In the genomic region with DNA sequence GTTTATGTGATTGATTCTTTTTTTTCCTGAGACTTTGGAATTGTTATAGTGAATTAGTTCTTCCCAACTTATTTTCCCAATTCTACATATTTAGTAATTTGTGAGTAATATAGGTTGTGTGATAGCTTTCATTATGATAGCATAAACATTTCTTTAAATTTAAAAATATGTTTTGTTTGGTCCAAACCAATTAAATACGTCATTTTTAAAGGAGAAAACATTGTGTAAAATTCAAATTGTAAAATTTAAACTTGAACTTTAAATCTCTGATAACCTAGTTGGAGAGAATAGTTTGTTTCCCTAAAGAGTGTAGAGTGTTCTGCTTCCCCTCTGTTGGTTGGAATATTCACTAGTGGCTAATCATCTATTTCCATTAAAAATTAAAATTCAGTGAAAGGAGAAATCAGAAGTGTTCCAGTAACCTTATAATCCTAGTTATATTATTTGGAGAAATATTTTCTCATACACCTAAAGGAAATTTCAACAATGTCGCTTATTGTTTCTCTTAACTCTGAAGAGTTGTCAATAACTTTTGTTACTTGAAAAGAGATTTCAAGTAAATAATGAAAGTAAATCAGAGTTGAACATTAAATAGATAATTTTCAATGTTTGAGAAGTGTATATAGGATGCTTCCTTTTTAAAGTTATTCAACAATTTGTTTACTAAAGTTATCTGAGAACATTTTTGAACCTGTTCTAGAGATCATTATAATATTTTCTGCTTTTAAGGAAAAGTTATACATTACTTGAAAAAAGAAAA, we compare ENCODE assay signal across 8 cellular contexts. TPM values are rescaled to one million over a fixed set of nuclear protein-coding genes. Genes with fewer than 3 reads are reported as not detected.
DNase-seq lines count a peak whose midpoint lies in the region; ATAC-seq and TF ChIP-seq lines count a peak whose summit lies in the region.
"Had no signal": no experiment of that assay in that cellular context is flagged by ENCODE, and none has a peak within 500 bp of the region (broad histone marks: within the 10 kb centered on the region; RNA-seq: fewer than 3 reads in every experiment).

No MANE protein-coding gene starts in this region.

- H3K27ac ChIP-seq in WERI-Rb-1 (peak overlapping the region; percentile 97), foreskin keratinocyte (peak overlapping the region; percentile 94), skeletal muscle tissue (ENCODE audit: low read depth, low read length) (peak overlapping the region; percentile 98)

- ATAC-seq in foreskin keratinocyte (no peak), left lobe of liver (no peak), HG02973 (IDR thresholded peaks at IDR 0.05; ENCODE audit: unreplicated experiment) (no peak), GM19463 (IDR thresholded peaks at IDR 0.05; ENCODE audit: unreplicated experiment) (no peak)

- DNase-seq in HAP-1 (ENCODE audit: low spot score in 2 of 2) (no peak), WERI-Rb-1 (no peak), foreskin keratinocyte (no peak), left lobe of liver (ENCODE audit: low spot score) (no peak)
- DNase-seq: NCI-H1930 had no signal

- in situ Hi-C loops in HAP-1 (cut with MboI; ENCODE audit: low sequenced_read_pairs): loop anchor here (5.0 kb wide), 1 partner anchor 142 kb away; no protein-coding TSS in a partner anchor

- H3K4me3 ChIP-seq in HAP-1 (peak overlapping the region; percentile 79), WERI-Rb-1 (ENCODE audit: low read depth, low read length) (peak overlapping the region; percentile 76), skeletal muscle tissue (ENCODE audit: low read length in 3 of 3) (peak overlapping the region in 1 of 3 donors; percentile 84)

- peak overlapping the region in 2 of 3 donors; percentile 52 to 95 for H3K9ac ChIP-seq in skeletal muscle tissue (ENCODE audit: low read depth in 1 of 3, low read length in 3 of 3)

- H3K4me1 ChIP-seq in HAP-1 (peaks cover 16% of the 10 kb centered on the region), foreskin keratinocyte (peaks cover 18% of the 10 kb centered on the region), skeletal muscle tissue (ENCODE audit: control insufficient read depth in 3 of 3, insufficient read depth in 3 of 3, low read length in 3 of 3) (peaks cover 7 to 29% (median 17%) of the 10 kb centered on the region in 3 donors)

- TF ChIP-seq CTCF in WERI-Rb-1 (IDR thresholded peaks at IDR 0.05; ENCODE audit: low read depth, low read length): no peak
- no peak for TF ChIP-seq CTCF in foreskin keratinocyte (conservative IDR thresholded peaks at IDR 0.05)

- no peaks in the 10 kb centered on the region for H3K36me3 ChIP-seq in HAP-1 (replicated peaks)
- peaks cover 9% of the 10 kb centered on the region; the same call in 1 of the 2 replicates for H3K36me3 ChIP-seq in WERI-Rb-1
- no peaks in the 10 kb centered on the region for H3K36me3 ChIP-seq in skeletal muscle tissue (ENCODE audit: control insufficient read depth in 3 of 3, insufficient read depth in 3 of 3, low read length in 3 of 3)

- H3K27me3 ChIP-seq in HAP-1 (ENCODE audit: low read depth) (no peaks in the 10 kb centered on the region), WERI-Rb-1 (ENCODE audit: insufficient read depth, low read depth, severe bottlenecking) (no peaks in the 10 kb centered on the region), foreskin keratinocyte (no peaks in the 10 kb centered on the region), skeletal muscle tissue (ENCODE audit: control insufficient read depth in 3 of 3, insufficient read depth in 3 of 3, low read length in 3 of 3) (no peaks in the 10 kb centered on the region)

- H3K9me3 ChIP-seq in HAP-1: no peaks in the 10 kb centered on the region
- H3K9me3 ChIP-seq in WERI-Rb-1 (ENCODE audit: severe bottlenecking): no peaks in the 10 kb centered on the region
- no peaks in the 10 kb centered on the region for H3K9me3 ChIP-seq in skeletal muscle tissue (ENCODE audit: control insufficient read depth in 3 of 3, low read length in 3 of 3)

RNA-seq across cellular contexts. Expression of gene NIPBL, which starts 2.9 kb away (rescaled TPM):
- total RNA-seq in foreskin keratinocyte: 22.8 and 24.9 TPM in 2 replicates
- 7.4 and 7.8 TPM in 2 replicates for polyA plus RNA-seq in foreskin keratinocyte
- total RNA-seq in skeletal muscle tissue: 36.5 TPM
- total RNA-seq in left lobe of liver: 18.1 TPM
